In genomic region chr4:81625422-81626417, GRCh38 we compare ENCODE assay signal across 21 cellular contexts.
DNase-seq lines count a peak whose midpoint lies in the region; ATAC-seq and TF ChIP-seq lines count a peak whose summit lies in the region.
"Had no signal": no experiment of that assay in that cellular context is flagged by ENCODE, and none has a peak within 500 bp of the region (broad histone marks: within the 10 kb centered on the region; RNA-seq: fewer than 3 reads in every experiment).

No MANE protein-coding gene starts in this region.

- no peak overlapping the region for H3K4me3 ChIP-seq in BLaER1 treated with 17β-estradiol and CSF1 and Interleukin-3, amounts not matched to agents 10 nM and 100 nM
- H3K4me3 ChIP-seq in OCI-LY7 (ENCODE audit: low read depth, low read length, poor library complexity, severe bottlenecking) (peak overlapping the region; percentile 10), neural cell (ENCODE audit: low read length) (no peak overlapping the region)
- H3K4me3 ChIP-seq: GM23338 had no signal

- TF ChIP-seq RAD21 in neural cell (conservative IDR thresholded peaks at IDR 0.05): no peak

- H3K27ac Mint-ChIP-seq in natural killer cell: no peak overlapping the region
- H3K27ac Mint-ChIP-seq: activated CD4-positive, alpha-beta memory T cell treated with anti-CD3 and anti-CD28 coated beads, Interleukin-2, amount 10 ng/mL, durations not matched to agents 7 days and 5 days; activated naive CD4-positive, alpha-beta T cell treated with anti-CD3 and anti-CD28 coated beads, Interleukin-2, amount 50 U/mL, for 72 hours; activated T-helper 2 cell treated with anti-CD3 and anti-CD28 coated beads, Interferon-gamma antibody, Interleukin-2, Interleukin-4, amounts not matched to agents 10 μg/mL and 5 μg/mL and 100 μg/mL, durations not matched to agents 14 hours and 24 hours and 36 hours; GM23338; natural killer cell treated with Interleukin-12 subunit alpha and Interleukin-12 subunit beta and Interleukin-15 and Interleukin-18, amount 100 ng/mL, for 72 hours had no signal

- H3K36me3 Mint-ChIP-seq in natural killer cell: no peaks in the 10 kb centered on the region
- H3K36me3 Mint-ChIP-seq: activated naive CD4-positive, alpha-beta T cell treated with anti-CD3 and anti-CD28 coated beads, Interleukin-2, amount 50 U/mL, for 72 hours; natural killer cell treated with Interleukin-12 subunit alpha and Interleukin-12 subunit beta and Interleukin-15 and Interleukin-18, amount 100 ng/mL, for 72 hours had no signal

- peaks cover 0 to 3% (median 0%) of the 10 kb centered on the region in 11 experiments; a peak in 1 of 22 replicates for H3K9me3 ChIP-seq in BLaER1 treated with 17β-estradiol and CSF1 and Interleukin-3, amounts not matched to agents 10 nM and 100 nM (replicated peaks in 1 of 11)
- no peaks in the 10 kb centered on the region for H3K9me3 ChIP-seq in OCI-LY7 (ENCODE audit: low read length)
- H3K9me3 ChIP-seq in neural cell (ENCODE audit: low read length): no peaks in the 10 kb centered on the region

- TF ChIP-seq CTCF in OCI-LY7 (conservative IDR thresholded peaks at IDR 0.05; ENCODE audit: low read length): no peak
- TF ChIP-seq CTCF in neural cell (IDR thresholded peaks at IDR 0.05; ENCODE audit: poor library complexity, severe bottlenecking): no peak
- TF ChIP-seq CTCF in natural killer cell (IDR thresholded peaks at IDR 0.05): no peak

- H4K20me1 ChIP-seq in BLaER1 treated with 17β-estradiol and CSF1 and Interleukin-3, amounts not matched to agents 10 nM and 100 nM: no peaks in the 10 kb centered on the region
- H4K20me1 ChIP-seq in OCI-LY7 (ENCODE audit: insufficient read depth, low read length) (no peaks in the 10 kb centered on the region), neural cell (ENCODE audit: insufficient read depth) (no peaks in the 10 kb centered on the region)

- H3K9me2 ChIP-seq in OCI-LY7 (ENCODE audit: insufficient read depth, low read length): no peaks in the 10 kb centered on the region
- no peaks in the 10 kb centered on the region for H3K9me2 ChIP-seq in neural cell (ENCODE audit: insufficient read depth, low read length)

- ATAC-seq in natural killer cell (no peak), HG02938 (IDR thresholded peaks at IDR 0.05; ENCODE audit: unreplicated experiment) (no peak)
- ATAC-seq: activated CD4-positive, CD25-positive, alpha-beta regulatory T cell treated with anti-CD3 and anti-CD28 coated beads, Interleukin-2, amount 50 U/mL, for 24 hours; activated naive CD4-positive, alpha-beta T cell treated with anti-CD3 and anti-CD28 coated beads, Interleukin-2, amount 50 U/mL, for 72 hours; GM23338; natural killer cell treated with Interleukin-12 subunit alpha and Interleukin-12 subunit beta and Interleukin-15 and Interleukin-18, amount 100 ng/mL, for 72 hours had no signal

- H3K79me2 ChIP-seq in OCI-LY7 (ENCODE audit: insufficient read depth, low read depth, low read length) (no peaks in the 10 kb centered on the region), neural cell (replicated peaks; ENCODE audit: insufficient read depth, low read length) (no peaks in the 10 kb centered on the region)

- no peaks in the 10 kb centered on the region for H3K27me3 ChIP-seq in BLaER1 treated with 17β-estradiol and CSF1 and Interleukin-3, amounts not matched to agents 10 nM and 100 nM
- no peaks in the 10 kb centered on the region for H3K27me3 ChIP-seq in neural cell (ENCODE audit: insufficient read depth, low read depth, low read length)

- H2AFZ ChIP-seq in OCI-LY7 (ENCODE audit: low read length) (peak overlapping the region; percentile 88), neural cell (ENCODE audit: low read depth, low read length) (no peak overlapping the region)
- H2AFZ ChIP-seq: GM23338 had no signal

- peak overlapping the region; percentile 39 to 75 (median 66) for H3K4me2 ChIP-seq in BLaER1 treated with 17β-estradiol and CSF1 and Interleukin-3, amounts not matched to agents 10 nM and 100 nM
- H3K4me2 ChIP-seq in OCI-LY7 (ENCODE audit: low read length) (peak overlapping the region; percentile 45), neural cell (ENCODE audit: low read length) (no peak overlapping the region)
- H3K4me2 ChIP-seq: GM23338 had no signal

- H3K36me3 ChIP-seq in BLaER1 treated with 17β-estradiol and CSF1 and Interleukin-3, amounts not matched to agents 10 nM and 100 nM: no peaks in the 10 kb centered on the region
- no peaks in the 10 kb centered on the region for H3K36me3 ChIP-seq in OCI-LY7 (ENCODE audit: insufficient read depth, low read length)
- no peaks in the 10 kb centered on the region for H3K36me3 ChIP-seq in neural cell (ENCODE audit: insufficient read depth, low read length)

- peak; percentile 65 for DNase-seq in NCI-H1436 treated with DMSO at 0.1 percent for 48 hours (lab: John Stamatoyannopoulos, UW)
- DNase-seq in OCI-LY7 (ENCODE audit: low spot score): no peak
- no peak for DNase-seq in natural killer cell
- DNase-seq in NCI-H128 (lab: John Stamatoyannopoulos, UW; ENCODE audit: unreplicated experiment): no peak
- DNase-seq in T-helper 2 cell: no peak
- DNase-seq: activated CD4-positive, alpha-beta memory T cell treated with anti-CD3 and anti-CD28 coated beads, Interleukin-2, amount 10 ng/mL, durations not matched to agents 7 days and 5 days; NCI-H1092 treated with DMSO at 0.1 percent for 48 hours; NCI-H2171; NCI-H524; RPMI8226; stimulated activated CD4-positive, alpha-beta T cell treated with anti-CD3 and anti-CD28 coated beads, Interleukin-2, amount 100 ng/mL, for 24 hours; T-helper 1 cell; trophoblast cell had no signal

- no TSS peak for BruUV-seq in OCI-LY7 (replicated peaks; lab: Mats Ljungman, UMichigan)

- H3K4me1 ChIP-seq in BLaER1 treated with 17β-estradiol and CSF1 and Interleukin-3, amounts not matched to agents 10 nM and 100 nM: peaks cover 15 to 38% (median 29%) of the 10 kb centered on the region in 10 experiments
- peaks cover 85% of the 10 kb centered on the region for H3K4me1 ChIP-seq in OCI-LY7 (ENCODE audit: insufficient read depth, low read length, poor library complexity, severe bottlenecking)

- POLR2A ChIA-PET in OCI-LY7 (lab: Charles Lee): interaction anchor here (0.5 to 2.0 kb wide), 8 partner anchors 9 to 155 kb away, joined by 3 to 7 read pairs (median 3); no protein-coding TSS in a partner anchor

- no peaks in the 10 kb centered on the region for H3K4me1 Mint-ChIP-seq in natural killer cell
- H3K4me1 Mint-ChIP-seq: activated CD4-positive, alpha-beta memory T cell treated with anti-CD3 and anti-CD28 coated beads, Interleukin-2, amount 10 ng/mL, durations not matched to agents 7 days and 5 days had no signal

- peaks cover 0 to 3% of the 10 kb centered on the region in 2 donors for H3K27me3 Mint-ChIP-seq in natural killer cell (ENCODE audit: low read depth in 2 of 2)
- H3K27me3 Mint-ChIP-seq: activated CD4-positive, alpha-beta memory T cell treated with anti-CD3 and anti-CD28 coated beads, Interleukin-2, amount 10 ng/mL, durations not matched to agents 7 days and 5 days; natural killer cell treated with Interleukin-12 subunit alpha and Interleukin-12 subunit beta and Interleukin-15 and Interleukin-18, amount 100 ng/mL, for 72 hours had no signal

- H3K27ac ChIP-seq in BLaER1 treated with 17β-estradiol and CSF1 and Interleukin-3, amounts not matched to agents 10 nM and 100 nM: peak overlapping the region in 8 of 11 experiments; percentile 3 to 49 (median 22); a peak in 8 of 22 replicates
- peak overlapping the region; percentile 44 for H3K27ac ChIP-seq in OCI-LY7 (ENCODE audit: low read depth, low read length, poor library complexity, severe bottlenecking)
- H3K27ac ChIP-seq in neural cell (ENCODE audit: low read length): no peak overlapping the region

- TF ChIP-seq EP300 in neural cell (conservative IDR thresholded peaks at IDR 0.05; ENCODE audit: poor library complexity, severe bottlenecking): peak; percentile 92

- H3K4me3 Mint-ChIP-seq in natural killer cell: no peak overlapping the region
- H3K4me3 Mint-ChIP-seq: activated CD4-positive, alpha-beta memory T cell treated with anti-CD3 and anti-CD28 coated beads, Interleukin-2, amount 10 ng/mL, durations not matched to agents 7 days and 5 days; GM23338; natural killer cell treated with Interleukin-12 subunit alpha and Interleukin-12 subunit beta and Interleukin-15 and Interleukin-18, amount 100 ng/mL, for 72 hours had no signal

- CTCF ChIA-PET in OCI-LY7 (lab: Charles Lee; ENCODE audit: unreplicated experiment): no interaction called here

- H3K9ac ChIP-seq in BLaER1 treated with 17β-estradiol and CSF1 and Interleukin-3, amounts not matched to agents 10 nM and 100 nM: no peak overlapping the region; a peak in 1 of 22 replicates
- H3K9ac ChIP-seq in neural cell (ENCODE audit: low read length): no peak overlapping the region

- no peaks in the 10 kb centered on the region for H3K9me3 Mint-ChIP-seq in natural killer cell
- H3K9me3 Mint-ChIP-seq: activated CD4-positive, alpha-beta memory T cell treated with anti-CD3 and anti-CD28 coated beads, Interleukin-2, amount 10 ng/mL, durations not matched to agents 7 days and 5 days; activated naive CD4-positive, alpha-beta T cell treated with anti-CD3 and anti-CD28 coated beads, Interleukin-2, amount 50 U/mL, for 72 hours; activated T-helper 2 cell treated with anti-CD3 and anti-CD28 coated beads, Interferon-gamma antibody, Interleukin-2, Interleukin-4, amounts not matched to agents 10 μg/mL and 5 μg/mL and 100 μg/mL, durations not matched to agents 14 hours and 24 hours and 36 hours; GM23338; natural killer cell treated with Interleukin-12 subunit alpha and Interleukin-12 subunit beta and Interleukin-15 and Interleukin-18, amount 100 ng/mL, for 72 hours had no signal

- intact Hi-C loops in OCI-LY7 (cut with micrococcal nuclease; ENCODE audit: unreplicated experiment) (no loop called here), natural killer cell (cut with micrococcal nuclease) (no loop called here)

- no peaks in the 10 kb centered on the region for H3F3A ChIP-seq in neural cell (ENCODE audit: insufficient read depth, low read length, poor library complexity, severe bottlenecking)

TF ChIP-seq in neural cell, 6 proteins besides CTCF, POLR2A, EP300 and RAD21:
- TF ChIP-seq POLR2AphosphoS5 (IDR thresholded peaks at IDR 0.05) (peak; percentile 73), EZH2 (IDR thresholded peaks at IDR 0.05; ENCODE audit: borderline replicate concordance, insufficient read depth, low read length, poor library complexity, severe bottlenecking) (no peak), TAF1 (IDR thresholded peaks at IDR 0.05; ENCODE audit: low read depth) (no peak)
